1 cellular context compared by ENCODE assay signal in genomic region chr12:81644503-81644902, GRCh38.
TF ChIP-seq lines count a peak whose summit lies in the region.

No MANE protein-coding gene starts in this region.

TF ChIP-seq in HepG2, 621 proteins besides CTCF, POLR2A, EP300 and RAD21 (continued from another document):
- no peak for TF ChIP-seq SNAPC4 (CRISPR knock-in tag; IDR thresholded peaks at IDR 0.05)
